22 cellular contexts compared by ENCODE assay signal in the genomic region with DNA sequence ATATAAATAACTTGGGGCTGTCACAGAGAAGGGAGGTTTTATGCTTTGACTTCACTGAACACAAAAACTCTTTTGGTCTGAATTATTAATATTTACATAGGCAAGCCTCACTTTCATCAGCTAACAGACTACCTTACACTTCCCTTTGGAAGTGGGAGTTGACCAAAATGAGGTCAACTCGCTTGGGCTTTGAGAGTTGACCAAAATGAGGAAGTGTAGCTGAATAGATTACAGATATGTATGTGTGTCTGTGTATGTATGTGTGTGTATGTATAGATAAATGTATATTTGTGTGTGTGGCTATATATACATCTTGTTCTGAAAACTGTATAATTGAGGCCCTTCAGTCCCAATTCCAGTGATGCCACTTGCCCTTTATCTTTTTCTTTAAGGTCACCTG.
DNase-seq lines count a peak whose midpoint lies in the region; ATAC-seq and TF ChIP-seq lines count a peak whose summit lies in the region.
"Had no signal": no experiment of that assay in that cellular context is flagged by ENCODE, and none has a peak within 500 bp of the region (broad histone marks: within the 10 kb centered on the region; RNA-seq: fewer than 3 reads in every experiment).

No MANE protein-coding gene starts in this region.

- H3K27me3 Mint-ChIP-seq in activated T-helper 17 cell treated with anti-CD3 and anti-CD28 coated beads, Interleukin-2, amount 50 U/mL, for 72 hours: no peaks in the 10 kb centered on the region
- H3K27me3 Mint-ChIP-seq: activated naive CD8-positive, alpha-beta T cell treated with anti-CD3 and anti-CD28 coated beads for 36 hours; CD8-positive, alpha-beta memory T cell had no signal

- no peaks in the 10 kb centered on the region for H3K36me3 ChIP-seq in SJCRH30

- no peak for TF ChIP-seq POLR2A in NB4 (IDR thresholded peaks at IDR 0.05; ENCODE audit: extremely low read depth, insufficient read length)

- peak; percentile 45 for DNase-seq in CD1c-positive myeloid dendritic cell (ENCODE audit: extremely low spot score)
- peak; percentile 73 for DNase-seq in NB4 (ENCODE audit: low read depth)
- no peak for DNase-seq in A172 (ENCODE audit: low spot score)
- no peak for DNase-seq in activated CD4-positive, CD25-positive, alpha-beta regulatory T cell treated with anti-CD3 and anti-CD28 coated beads, Interleukin-2, amount 50 U/mL, for 72 hours
- DNase-seq in NCI-H1092 (lab: John Stamatoyannopoulos, UW): no peak
- DNase-seq in SJCRH30: no peak
- DNase-seq: activated CD4-positive, CD25-positive, alpha-beta regulatory T cell; activated CD8-positive, alpha-beta memory T cell treated with anti-CD3 and anti-CD28 coated beads for 24 hours; activated naive CD8-positive, alpha-beta T cell treated with anti-CD3 and anti-CD28 coated beads for 36 hours; activated T-cell treated with anti-CD3 and anti-CD28 coated beads, Interleukin-2, amount 50 U/mL, for 72 hours; CD8-positive, alpha-beta memory T cell; H7; heart left ventricle; left ventricle myocardium superior; NCI-H187 treated with DMSO at 0.1 percent for 48 hours; NK-92 treated with Interleukin-12 subunit alpha and Interleukin-12 subunit beta, amount 100 ng/mL, for 24 hours; spleen; T-helper 1 cell had no signal

- no peak overlapping the region for H3K27ac ChIP-seq in SJCRH30
- H3K27ac ChIP-seq: coronary artery, heart left ventricle, spleen, thoracic aorta had no signal

- ATAC-seq in GM18909 (IDR thresholded peaks at IDR 0.05; ENCODE audit: poor library complexity, unreplicated experiment): peak; percentile 46
- ATAC-seq in activated T-helper 17 cell treated with anti-CD3 and anti-CD28 coated beads, Interleukin-2, amount 50 U/mL, for 72 hours (replicated peaks): no peak
- ATAC-seq: activated T-cell treated with anti-CD3 and anti-CD28 coated beads, Interleukin-2, amount 50 U/mL, for 72 hours; heart left ventricle; left ventricle myocardium superior had no signal

- H3K27ac Mint-ChIP-seq in activated T-helper 17 cell treated with anti-CD3 and anti-CD28 coated beads, Interleukin-2, amount 50 U/mL, for 72 hours: peak overlapping the region; percentile 15
- H3K27ac Mint-ChIP-seq: activated T-cell treated with anti-CD3 and anti-CD28 coated beads, Interleukin-2, amount 50 U/mL, for 72 hours had no signal

- TF ChIP-seq CTCF in NB4 (IDR thresholded peaks at IDR 0.05; ENCODE audit: low read depth, low read length): no peak

- no peaks in the 10 kb centered on the region for H3K4me1 Mint-ChIP-seq in activated T-helper 17 cell treated with anti-CD3 and anti-CD28 coated beads, Interleukin-2, amount 50 U/mL, for 72 hours
- H3K4me1 Mint-ChIP-seq: activated naive CD8-positive, alpha-beta T cell treated with anti-CD3 and anti-CD28 coated beads for 36 hours; CD8-positive, alpha-beta memory T cell had no signal

- no peak overlapping the region for H3K4me3 ChIP-seq in NB4 (ENCODE audit: low read depth, low read length)
- H3K4me3 ChIP-seq in SJCRH30: no peak overlapping the region
- H3K4me3 ChIP-seq: coronary artery, heart left ventricle, spleen, thoracic aorta had no signal

- peaks cover 82% of the 10 kb centered on the region for H3K36me3 Mint-ChIP-seq in activated T-helper 17 cell treated with anti-CD3 and anti-CD28 coated beads, Interleukin-2, amount 50 U/mL, for 72 hours (ENCODE audit: low read depth)

- H3K9me3 Mint-ChIP-seq in activated T-helper 17 cell treated with anti-CD3 and anti-CD28 coated beads, Interleukin-2, amount 50 U/mL, for 72 hours: no peaks in the 10 kb centered on the region
- H3K9me3 Mint-ChIP-seq: activated naive CD8-positive, alpha-beta T cell treated with anti-CD3 and anti-CD28 coated beads for 36 hours; activated T-cell treated with anti-CD3 and anti-CD28 coated beads, Interleukin-2, amount 50 U/mL, for 72 hours; CD8-positive, alpha-beta memory T cell had no signal

- no peak overlapping the region for H3K4me3 Mint-ChIP-seq in activated T-helper 17 cell treated with anti-CD3 and anti-CD28 coated beads, Interleukin-2, amount 50 U/mL, for 72 hours
- H3K4me3 Mint-ChIP-seq: activated naive CD8-positive, alpha-beta T cell treated with anti-CD3 and anti-CD28 coated beads for 36 hours; activated T-cell treated with anti-CD3 and anti-CD28 coated beads, Interleukin-2, amount 50 U/mL, for 72 hours; CD8-positive, alpha-beta memory T cell had no signal

- H3K27me3 ChIP-seq in SJCRH30: no peaks in the 10 kb centered on the region
- H3K27me3 ChIP-seq: spleen had no signal

- peaks cover 7% of the 10 kb centered on the region; the same call in 1 of the 2 replicates for H3K4me1 ChIP-seq in SJCRH30
- H3K4me1 ChIP-seq: heart left ventricle, spleen had no signal

- no peaks in the 10 kb centered on the region for H3K9me3 ChIP-seq in SJCRH30 (replicated peaks)
- H3K9me3 ChIP-seq: heart left ventricle, spleen, thoracic aorta had no signal

Comparison
In these comparisons a context has a peak if more than half of its experiments do, and no peak if none do; other contexts are left out.
1. DNase-seq: peak in CD1c-positive myeloid dendritic cell (single experiment) and NB4 (single experiment); none in A172 (single experiment), activated CD4-positive, CD25-positive, alpha-beta regulatory T cell treated with anti-CD3 and anti-CD28 coated beads, Interleukin-2, amount 50 U/mL, for 72 hours (single experiment), NCI-H1092 (single experiment) and SJCRH30 (0 of 2).